ENCODE assay signal across 20 cellular contexts in the genomic region with DNA sequence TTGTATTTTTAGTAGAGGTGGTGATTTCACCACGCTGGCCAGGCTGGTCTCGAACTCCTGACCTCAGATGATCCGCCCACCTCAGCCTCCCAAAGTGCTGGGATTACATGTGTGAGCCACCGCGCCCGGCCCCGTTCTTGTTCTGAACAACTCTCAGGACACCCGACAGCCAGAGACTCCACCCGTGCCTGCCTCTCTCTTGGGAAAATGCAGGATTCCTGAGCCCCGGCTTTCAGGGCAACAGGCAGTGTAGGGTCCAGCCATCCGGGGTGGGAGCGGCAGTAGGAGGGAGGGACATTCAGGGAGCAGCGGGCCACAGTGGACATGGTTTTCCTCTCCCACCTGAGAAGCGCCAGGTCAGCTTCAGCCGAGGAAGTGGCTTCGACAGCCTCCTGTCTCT. TPM values are rescaled to one million over a fixed set of nuclear protein-coding genes. Genes with fewer than 3 reads are reported as not detected.
DNase-seq lines count a peak whose midpoint lies in the region; ATAC-seq and TF ChIP-seq lines count a peak whose summit lies in the region.
"Had no signal": no experiment of that assay in that cellular context is flagged by ENCODE, and none has a peak within 500 bp of the region (broad histone marks: within the 10 kb centered on the region; RNA-seq: fewer than 3 reads in every experiment).

No MANE protein-coding gene starts in this region.

- no peak for TF ChIP-seq EP300 in stomach (IDR thresholded peaks at IDR 0.05)

- DNase-seq in esophagus squamous epithelium (lab: John Stamatoyannopoulos, UW) (no peak), stomach (no peak), uterus (no peak), HK-2 (ENCODE audit: unreplicated experiment) (no peak), COR-L47 (lab: John Stamatoyannopoulos, UW) (no peak)
- DNase-seq: BE2C, DMS79, HCEC 1CT, IMR-90, NCI-H1105, NCI-H146, NCI-H2029, NCI-H226, NCI-H524 treated with DMSO at 0.1 percent for 48 hours, NCI-H82 had no signal

- WGBS in esophagus squamous epithelium, 2 donors: 73 to 83% methylated on average over 5 to 12 of the region's 16 CpGs
- 82 to 91% (median 87%) methylated on average over 15 to 16 of the region's 16 CpGs for WGBS in stomach, 5 donors

- H3K4me3 ChIP-seq in esophagus squamous epithelium (no peak overlapping the region), stomach (no peak overlapping the region), uterus (no peak overlapping the region)
- H3K4me3 ChIP-seq: A549 had no signal

- peaks cover 0 to 37% (median 0%) of the 10 kb centered on the region in 3 donors for H3K4me1 ChIP-seq in esophagus squamous epithelium
- H3K4me1 ChIP-seq in stomach: peaks cover 0 to 36% (median 3%) of the 10 kb centered on the region in 4 donors
- H3K4me1 ChIP-seq in uterus: no peaks in the 10 kb centered on the region
- H3K4me1 ChIP-seq: A549 had no signal

- H3K9me3 ChIP-seq in esophagus squamous epithelium (no peaks in the 10 kb centered on the region), stomach (no peaks in the 10 kb centered on the region), uterus (no peaks in the 10 kb centered on the region)
- H3K9me3 ChIP-seq: A549, BE2C had no signal

- H3K36me3 ChIP-seq in esophagus squamous epithelium (no peaks in the 10 kb centered on the region), stomach (no peaks in the 10 kb centered on the region), uterus (no peaks in the 10 kb centered on the region)

- ATAC-seq in GM18520 (IDR thresholded peaks at IDR 0.05; ENCODE audit: unreplicated experiment): no peak
- ATAC-seq: A549, Panc1 had no signal

- intact Hi-C loops in esophagus squamous epithelium (cut with DNase I) (no loop called here), stomach (cut with DNase I; ENCODE audit: low total_unique reads) (no loop called here), uterus (cut with DNase I; ENCODE audit: low total_unique reads) (no loop called here)

- H3K27me3 ChIP-seq in esophagus squamous epithelium: no peaks in the 10 kb centered on the region
- no peaks in the 10 kb centered on the region for H3K27me3 ChIP-seq in stomach
- no peaks in the 10 kb centered on the region for H3K27me3 ChIP-seq in uterus
- H3K27me3 ChIP-seq: BE2C had no signal

- H3K27ac ChIP-seq in angular gyrus (ENCODE audit: low read depth, low read length): peak overlapping the region; percentile 42
- peak overlapping the region; percentile 4 to 84 (median 72) for H3K27ac ChIP-seq in esophagus squamous epithelium
- peak overlapping the region in 3 of 5 donors; percentile 2 to 82 (median 63) for H3K27ac ChIP-seq in stomach
- peak overlapping the region; percentile 89 to 96 for H3K27ac ChIP-seq in uterus
- H3K27ac ChIP-seq: A549, KMS-11 had no signal

- TF ChIP-seq POLR2A in esophagus squamous epithelium (IDR thresholded peaks at IDR 0.05) (no peak), stomach (IDR thresholded peaks at IDR 0.05) (no peak), uterus (IDR thresholded peaks at IDR 0.05) (no peak)

- TF ChIP-seq CTCF in esophagus squamous epithelium (IDR thresholded peaks at IDR 0.05): no peak
- no peak for TF ChIP-seq CTCF in stomach (IDR thresholded peaks at IDR 0.05)
- TF ChIP-seq CTCF in uterus (IDR thresholded peaks at IDR 0.05): no peak

RNA-seq across cellular contexts. Expression of a gene that starts 34.4 kb away (rescaled TPM):
- total RNA-seq in esophagus squamous epithelium: 10 to 100 TPM in 3 of 4 donors, 1 to 10 TPM in 1; 9.3 to 31.3 (median 15.2) TPM
- 10 to 100 TPM; 12.8 to 50.0 (median 16.7) TPM for total RNA-seq in stomach
- 10 to 100 TPM in 1 of 3 donors, 1 to 10 TPM in 2; 3.2 to 26.0 (median 6.4) TPM for polyA plus RNA-seq in stomach
- 10 to 100 TPM in 3 of 4 donors, 1 to 10 TPM in 1; 4.1 to 99.3 (median 39.0) TPM for total RNA-seq in uterus

RNA-seq across cellular contexts. Expression of a gene that starts 59.0 kb away (rescaled TPM):
- total RNA-seq in esophagus squamous epithelium (1 to 10 TPM in 1 of 4 donors, under 1 TPM in 3; 0.53 to 4.8 (median 0.78) TPM), stomach (10 to 100 TPM in 1 of 5 donors, 1 to 10 TPM in 4; 1.7 to 21.1 (median 7.5) TPM), uterus (10 to 100 TPM in 3 of 4 donors, 1 to 10 TPM in 1; 1.8 to 46.7 (median 24.4) TPM)
- polyA plus RNA-seq in stomach: 1 to 10 TPM; 1.1 to 7.3 (median 1.2) TPM
- total RNA-seq: IMR-90 had no signal

Comparison
In these comparisons a context has a peak if more than half of its experiments do, and no peak if none do; other contexts are left out.
1. H3K27ac ChIP-seq: peak in every context shown above with its lines; median percentile 92 in uterus; 72 in esophagus squamous epithelium; 63 in stomach; 42 in angular gyrus.